11 cellular contexts compared by ENCODE assay signal in genomic region chr12:130633771-130634170, GRCh38.
DNase-seq lines count a peak whose midpoint lies in the region; ATAC-seq and TF ChIP-seq lines count a peak whose summit lies in the region.
"Had no signal": no experiment of that assay in that cellular context is flagged by ENCODE, and none has a peak within 500 bp of the region (broad histone marks: within the 10 kb centered on the region; RNA-seq: fewer than 3 reads in every experiment).

No MANE protein-coding gene starts in this region.

- H3K27ac Mint-ChIP-seq in CD4-positive, alpha-beta T cell, result no peak overlapping the region
- H3K27ac Mint-ChIP-seq: activated CD8-positive, alpha-beta T cell treated with anti-CD3 and anti-CD28 coated beads for 36 hours had no signal

- no peak overlapping the region for H3K27ac ChIP-seq in CD4-positive, alpha-beta T cell (ENCODE audit: low read depth, low read length)

- no peaks in the 10 kb centered on the region for H3K4me1 ChIP-seq in mucosa of descending colon (ENCODE audit: low read depth)

- intact Hi-C loops in mucosa of descending colon (cut with DNase I, micrococcal nuclease), result no loop called here
- intact Hi-C loops in CD4-positive, alpha-beta T cell (cut with DNase I, micrococcal nuclease), result no loop called here

- H3K9me3 ChIP-seq in mucosa of descending colon, result no peaks in the 10 kb centered on the region
- no peaks in the 10 kb centered on the region for H3K9me3 ChIP-seq in CD4-positive, alpha-beta T cell (ENCODE audit: control insufficient read depth, low read length)

- no peaks in the 10 kb centered on the region for H3K36me3 ChIP-seq in mucosa of descending colon (ENCODE audit: low read depth)

- no peak for TF ChIP-seq CTCF in mucosa of descending colon (IDR thresholded peaks at IDR 0.05)
- TF ChIP-seq CTCF in CD4-positive, alpha-beta T cell (IDR thresholded peaks at IDR 0.05), result no peak

- H3K9me3 Mint-ChIP-seq in CD4-positive, alpha-beta T cell, result no peaks in the 10 kb centered on the region
- H3K9me3 Mint-ChIP-seq: activated CD8-positive, alpha-beta T cell treated with anti-CD3 and anti-CD28 coated beads for 36 hours; central memory CD8-positive, alpha-beta T cell had no signal

- H3K4me1 Mint-ChIP-seq in CD4-positive, alpha-beta T cell (ENCODE audit: low read depth), result no peaks in the 10 kb centered on the region
- H3K4me1 Mint-ChIP-seq: central memory CD8-positive, alpha-beta T cell had no signal

- DNase-seq in DMS153 (lab: John Stamatoyannopoulos, UW) (peak; percentile 98), NCI-H2081 treated with DMSO at 0.1 percent for 48 hours (lab: John Stamatoyannopoulos, UW) (peak; percentile 90), astrocyte of the hippocampus (ENCODE audit: low read depth, low spot score) (peak; percentile 52), mucosa of descending colon (peak in 2 of 3 donors; percentile 30 to 60), mucosa of gallbladder (ENCODE audit: low spot score) (no peak)
- DNase-seq in CD4-positive, alpha-beta T cell, result no peak
- DNase-seq in activated T-cell treated with anti-CD3 and anti-CD28 coated beads, Interleukin-2, amount 50 U/mL, for 48 hours, result no peak
- DNase-seq: activated CD8-positive, alpha-beta T cell treated with anti-CD3 and anti-CD28 coated beads for 36 hours; NCI-H446 treated with DMSO at 0.1 percent for 48 hours had no signal

- CTCF ChIA-PET in CD4-positive, alpha-beta T cell (lab: Charles Lee), result no interaction called here

- H3K27me3 Mint-ChIP-seq in CD4-positive, alpha-beta T cell, result peaks cover 6% of the 10 kb centered on the region

- no peaks in the 10 kb centered on the region for H3K27me3 ChIP-seq in CD4-positive, alpha-beta T cell (ENCODE audit: control insufficient read depth, insufficient read depth, low read length)

- H3K36me3 Mint-ChIP-seq in CD4-positive, alpha-beta T cell (ENCODE audit: low read depth), result no peaks in the 10 kb centered on the region

- no peak overlapping the region for H3K4me3 ChIP-seq in mucosa of descending colon

- POLR2A ChIA-PET in CD4-positive, alpha-beta T cell (lab: Charles Lee), result no interaction called here

- peak; percentile 83 for ATAC-seq in mucosa of descending colon
- ATAC-seq in GM21423 (IDR thresholded peaks at IDR 0.05; ENCODE audit: unreplicated experiment), result no peak
- ATAC-seq in CD4-positive, alpha-beta T cell (ENCODE audit: poor library complexity), result no peak
- ATAC-seq: activated CD8-positive, alpha-beta T cell treated with anti-CD3 and anti-CD28 coated beads for 36 hours had no signal

- no peak overlapping the region for H3K4me3 Mint-ChIP-seq in CD4-positive, alpha-beta T cell
- H3K4me3 Mint-ChIP-seq: activated CD8-positive, alpha-beta T cell treated with anti-CD3 and anti-CD28 coated beads for 36 hours; central memory CD8-positive, alpha-beta T cell had no signal

Comparison
In these comparisons a context has a peak if more than half of its experiments do, and no peak if none do; other contexts are left out.
1. DNase-seq: peak in DMS153 (single experiment), NCI-H2081 treated with DMSO at 0.1 percent for 48 hours (single experiment), astrocyte of the hippocampus (single experiment) and mucosa of descending colon (2 of 3); none in CD4-positive, alpha-beta T cell (0 of 10), mucosa of gallbladder (single experiment) and activated T-cell treated with anti-CD3 and anti-CD28 coated beads, Interleukin-2, amount 50 U/mL, for 48 hours (0 of 2).